ENCODE assay signal across 8 cellular contexts in the genomic region with DNA sequence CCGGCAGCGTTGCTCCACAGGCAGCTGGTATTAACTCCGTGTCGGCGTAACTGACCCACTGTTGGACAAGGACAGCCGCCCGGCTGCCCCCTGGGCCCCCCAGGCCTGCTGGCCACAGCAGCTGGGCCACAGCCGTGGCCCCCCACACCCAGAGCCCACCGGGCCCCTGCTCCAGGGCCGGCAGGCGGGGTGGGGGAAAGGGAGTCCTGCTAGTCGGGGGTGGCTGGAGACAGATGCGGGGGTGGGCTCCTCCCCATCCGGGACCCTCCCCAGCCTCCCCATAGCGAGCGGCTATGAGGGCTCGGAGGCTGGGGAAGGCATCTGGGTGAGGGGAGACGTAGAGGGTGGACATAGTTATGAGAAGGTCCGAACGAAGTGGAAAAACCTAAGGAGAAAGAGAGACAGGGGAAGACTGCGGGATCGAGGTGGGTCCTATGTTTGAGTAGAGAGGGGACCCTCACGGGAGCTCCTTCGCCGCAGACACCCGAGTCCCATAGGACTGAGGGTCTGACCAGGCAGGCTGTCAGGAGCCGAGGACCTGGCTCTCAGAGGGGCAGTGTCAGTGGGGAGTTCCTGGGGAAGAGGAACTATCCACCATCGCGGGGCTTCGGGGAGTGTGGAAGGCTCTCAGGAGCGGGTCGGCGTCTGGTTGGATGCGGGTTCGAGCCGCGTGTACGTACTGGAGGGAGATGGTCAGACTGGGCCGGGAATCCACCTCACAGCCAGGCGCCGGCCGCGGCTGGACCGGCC. TPM values are rescaled to one million over a fixed set of nuclear protein-coding genes. Genes with fewer than 3 reads are reported as not detected.
DNase-seq lines count a peak whose midpoint lies in the region; ATAC-seq and TF ChIP-seq lines count a peak whose summit lies in the region.

No MANE protein-coding gene starts in this region.

- H3K4me3 ChIP-seq in GM08714 (ENCODE audit: low read length) (peak overlapping the region; percentile 92), HCT116 (replicated peaks in 1 of 2; ENCODE audit: low read depth in 1 of 2, low read length in 2 of 2) (peak overlapping the region; percentile 70 to 93), SJSA1 (peak overlapping the region; percentile 97), epithelial cell of esophagus (ENCODE audit: low read length) (peak overlapping the region; percentile 94)

- no peaks in the 10 kb centered on the region for H3K9me3 Mint-ChIP-seq in naive thymus-derived CD8-positive, alpha-beta T cell

- H3K4me1 ChIP-seq in HCT116 (ENCODE audit: control insufficient read depth in 1 of 2, insufficient read depth in 2 of 2, low read length in 2 of 2), result peaks cover 24 to 45% of the 10 kb centered on the region in 2 experiments
- peaks cover 28% of the 10 kb centered on the region for H3K4me1 ChIP-seq in SJSA1 (replicated peaks)

- peaks cover 8 to 22% of the 10 kb centered on the region in 2 experiments; a peak in 3 of 4 replicates for H3K36me3 ChIP-seq in HCT116 (ENCODE audit: control insufficient read depth in 1 of 2, insufficient read depth in 2 of 2, low read length in 2 of 2)
- H3K36me3 ChIP-seq in SJSA1, result peaks cover 42% of the 10 kb centered on the region

- H3K79me2 ChIP-seq in HCT116 (ENCODE audit: insufficient read depth, low read length), result peaks cover 52% of the 10 kb centered on the region

- no TSS peak for BruUV-seq in HCT116 (replicated peaks; lab: Mats Ljungman, UMichigan)

- peaks cover 19 to 50% (median 47%) of the 10 kb centered on the region in 4 donors for H3K4me1 Mint-ChIP-seq in naive thymus-derived CD8-positive, alpha-beta T cell

- CTCF ChIA-PET in HCT116 (lab: Charles Lee), result interaction anchor here (1.1 to 1.8 kb wide), 5 partner anchors 11 to 111 kb away, joined by 3 to 16 read pairs (median 5); a partner anchor contains a TSS

- H3K9me3 ChIP-seq in HCT116 (ENCODE audit: control insufficient read depth in 1 of 2, insufficient read depth in 1 of 2, low read depth in 1 of 2, low read length in 2 of 2) (no peaks in the 10 kb centered on the region), SJSA1 (replicated peaks) (0 out of 2 replicates have a peak, but pooled peaks cover 3% of the 10 kb centered on the region)

- H2AFZ ChIP-seq in HCT116 (ENCODE audit: low read depth, low read length, poor library complexity, severe bottlenecking), result no peak overlapping the region

- H4K20me1 ChIP-seq in HCT116 (ENCODE audit: insufficient read depth), result no peaks in the 10 kb centered on the region

- peak overlapping the region; percentile 82 to 99 (median 98) for H3K27ac Mint-ChIP-seq in naive thymus-derived CD8-positive, alpha-beta T cell

- peaks cover 2 to 25% (median 4%) of the 10 kb centered on the region in 3 donors for H3K36me3 Mint-ChIP-seq in naive thymus-derived CD8-positive, alpha-beta T cell

- intact Hi-C loops in HCT116 (cut with micrococcal nuclease), result no loop called here

- H3K4me3 Mint-ChIP-seq in naive thymus-derived CD8-positive, alpha-beta T cell, result peak overlapping the region; percentile 88 to 97 (median 94)

- no peak for TF ChIP-seq RAD21 in HCT116 (IDR thresholded peaks at IDR 0.05; ENCODE audit: low read depth)

- TF ChIP-seq CTCF in HCT116 (IDR thresholded peaks at IDR 0.05 in 2 of 3, conservative IDR thresholded peaks at IDR 0.05 in 1 of 3; ENCODE audit: borderline replicate concordance in 1 of 3, insufficient read depth in 1 of 3, low read depth in 2 of 3, low read length in 2 of 3) (no peak), epithelial cell of esophagus (IDR thresholded peaks at IDR 0.05; ENCODE audit: insufficient read depth, low read depth, low read length, missing control alignments) (no peak)

- H3K27me3 Mint-ChIP-seq in naive thymus-derived CD8-positive, alpha-beta T cell, result no peaks in the 10 kb centered on the region

- TF ChIP-seq POLR2A in HCT116 (IDR thresholded peaks at IDR 0.05; ENCODE audit: borderline replicate concordance, extremely low read depth, insufficient read depth, insufficient read length), result no peak

- POLR2A ChIA-PET in HCT116 (lab: Charles Lee), result interaction anchor here (0.6 to 2.4 kb wide), 8 partner anchors 10 to 92 kb away, joined by 3 to 19 read pairs (median 5); a partner anchor contains a TSS
- POLR2A ChIA-PET in naive thymus-derived CD8-positive, alpha-beta T cell (lab: Charles Lee), result interaction anchor here (0.5 to 4.3 kb wide), 14 partner anchors 8 to 92 kb away, joined by 3 to 63 read pairs (median 4); a partner anchor contains a TSS

- H3K4me2 ChIP-seq in HCT116 (ENCODE audit: low read length), result peak overlapping the region; percentile 99

- H3K9me2 ChIP-seq in HCT116 (ENCODE audit: insufficient read depth), result no peaks in the 10 kb centered on the region

- RAD21 ChIA-PET in HCT116 (lab: Charles Lee; ENCODE audit: low non-redundant PET in 1 of 2, low total read pairs in 2 of 2, uncharacterized antibody in 2 of 2, unreplicated experiment in 2 of 2), result interaction anchor here in 1 of 2 experiments (1.6 kb wide), 1 partner anchor 32 kb away, joined by 5 read pairs; a partner anchor contains a TSS

- H3K27me3 ChIP-seq in HCT116 (ENCODE audit: insufficient read depth, low read length) (no peaks in the 10 kb centered on the region), SJSA1 (replicated peaks) (no peaks in the 10 kb centered on the region)

- DNase-seq in HCT116 (ENCODE audit: low read depth, low spot score), result no peak
- DNase-seq in SJSA1 (ENCODE audit: low read depth in 1 of 2, low spot score in 2 of 2), result peak in 1 of 2 experiments; percentile 80
- no peak for DNase-seq in epithelial cell of esophagus (ENCODE audit: low read depth)
- no peak for DNase-seq in naive thymus-derived CD8-positive, alpha-beta T cell
- no peak for DNase-seq in activated effector memory CD4-positive, alpha-beta T cell treated with anti-CD3 and anti-CD28 coated beads, Interleukin-2, amount 50 U/mL, for 16 hours
- no peak for DNase-seq in NCI-H446 treated with DMSO at 0.1 percent for 48 hours (lab: John Stamatoyannopoulos, UW)

- ATAC-seq in HCT116 (peak; percentile 49), GM18858 (IDR thresholded peaks at IDR 0.05; ENCODE audit: unreplicated experiment) (no peak)
- ATAC-seq in naive thymus-derived CD8-positive, alpha-beta T cell, result peak; percentile 1 to 15

- H3K9ac ChIP-seq in HCT116 (ENCODE audit: low read length), result peak overlapping the region; percentile 97

- H3K27ac ChIP-seq in HCT116 (ENCODE audit: low read depth, low read length) (peak overlapping the region; percentile 98), SJSA1 (peak overlapping the region; percentile 99)

TF ChIP-seq in HCT116, 20 proteins besides CTCF, POLR2A, EP300 and RAD21:
- TF ChIP-seq YY1 (IDR thresholded peaks at IDR 0.05; ENCODE audit: extremely low read depth, insufficient replicate concordance, low read depth, low read length), result no peak
- peak; percentile 22; the same call in 1 of the 2 replicates for TF ChIP-seq ZFX (IDR thresholded peaks at IDR 0.05)
- TF ChIP-seq CBX3 (IDR thresholded peaks at IDR 0.05; ENCODE audit: low read depth), result no peak
- TF ChIP-seq ELF1 (IDR thresholded peaks at IDR 0.05; ENCODE audit: borderline replicate concordance, low read depth), result no peak
- TF ChIP-seq SP1 (IDR thresholded peaks at IDR 0.05; ENCODE audit: low read depth), result no peak
- no peak for TF ChIP-seq ZNF274 (IDR thresholded peaks at IDR 0.05; ENCODE audit: low read depth, low read length)
TF ChIP-seq in HCT116: peak in this region for 1.

RNA-seq across cellular contexts. Expression of a gene that starts 0.5 kb away (rescaled TPM):
- total RNA-seq in HCT116 (2021; ENCODE audit: unreplicated experiment), result 254 TPM
- polyA plus RNA-seq in HCT116 (2012), result 165 and 178 TPM in 2 replicates
- total RNA-seq in SJSA1 (2014; rRNA removed; shearing (Covaris generic)), result 23.1 and 39.5 TPM in 2 replicates
- total RNA-seq in naive thymus-derived CD8-positive, alpha-beta T cell, result 10 to 100 TPM; 37.6 to 40.3 TPM
- polyA plus RNA-seq in naive thymus-derived CD8-positive, alpha-beta T cell, result 10 to 100 TPM; 27.5 to 37.8 (median 30.3) TPM

RNA-seq across cellular contexts. Expression of a gene that starts 11.7 kb away (rescaled TPM):
- 89.7 TPM for total RNA-seq in HCT116 (2021; ENCODE audit: unreplicated experiment)
- polyA plus RNA-seq in HCT116 (2012), result 98.8 and 102 TPM in 2 replicates
- 72.6 and 89.4 TPM in 2 replicates for total RNA-seq in SJSA1 (2014; rRNA removed; shearing (Covaris generic))
- total RNA-seq in naive thymus-derived CD8-positive, alpha-beta T cell, result 10 to 100 TPM; 28.9 to 31.9 TPM
- 10 to 100 TPM; 67.1 to 80.3 (median 77.9) TPM for polyA plus RNA-seq in naive thymus-derived CD8-positive, alpha-beta T cell

RNA-seq across cellular contexts. Expression of a gene that starts 17.9 kb away (rescaled TPM):
- 14.6 TPM for total RNA-seq in HCT116 (2021; ENCODE audit: unreplicated experiment)
- 11.7 and 13.0 TPM in 2 replicates for polyA plus RNA-seq in HCT116 (2012)
- not detected in 2 replicates for total RNA-seq in SJSA1 (2014; rRNA removed; shearing (Covaris generic))
- total RNA-seq in naive thymus-derived CD8-positive, alpha-beta T cell, result under 1 TPM; 0.47 to 0.52 TPM
- under 1 TPM in 1 of 3 donors, not detected in 2; 0.34 TPM for polyA plus RNA-seq in naive thymus-derived CD8-positive, alpha-beta T cell

RNA-seq across cellular contexts. Expression of a gene that starts 20.0 kb away (rescaled TPM):
- 0.12 TPM for total RNA-seq in HCT116 (2021; ENCODE audit: unreplicated experiment)
- 0.20 and 0.42 TPM in 2 replicates for polyA plus RNA-seq in HCT116 (2012)
- 0.78 and 0.87 TPM in 2 replicates for total RNA-seq in SJSA1 (2014; rRNA removed; shearing (Covaris generic))
- 1 to 10 TPM; 3.5 to 4.0 TPM for total RNA-seq in naive thymus-derived CD8-positive, alpha-beta T cell
- 1 to 10 TPM in 2 of 3 donors, under 1 TPM in 1; 0.56 to 1.6 (median 1.6) TPM for polyA plus RNA-seq in naive thymus-derived CD8-positive, alpha-beta T cell

RNA-seq across cellular contexts. Expression of a gene that starts 20.3 kb away (rescaled TPM):
- total RNA-seq in HCT116 (2021; ENCODE audit: unreplicated experiment), result 5.0 TPM
- 0.55 and 2.8 TPM in 2 replicates for polyA plus RNA-seq in HCT116 (2012)
- total RNA-seq in SJSA1 (2014; rRNA removed; shearing (Covaris generic)), result 211 and 214 TPM in 2 replicates
- total RNA-seq in naive thymus-derived CD8-positive, alpha-beta T cell, result 10 to 100 TPM; 54.8 to 56.9 TPM
- polyA plus RNA-seq in naive thymus-derived CD8-positive, alpha-beta T cell, result 10 to 100 TPM in 2 of 3 donors, 1 to 10 TPM in 1; 6.9 to 17.3 (median 11.4) TPM

Comparison
In these comparisons a context has a peak if more than half of its experiments do, and no peak if none do; other contexts are left out.
1. RNA of a gene that starts 17.9 kb away (total RNA-seq): 14.6 TPM in HCT116 (single experiment); 0.47 to 0.52 TPM in naive thymus-derived CD8-positive, alpha-beta T cell and not detected in SJSA1; every median in the first group is over 10 times any median in the second.
2. Peak in every context shown above with its lines, with median percentiles within 50 percentile points of each other: H3K4me3 ChIP-seq.